In genomic region chr1:164654200-164654599, GRCh38 we compare ENCODE assay signal across 20 cellular contexts.
"Had no signal": no experiment of that assay in that cellular context is flagged by ENCODE, and none has a peak within 500 bp of the region (broad histone marks: within the 10 kb centered on the region; RNA-seq: fewer than 3 reads in every experiment).

No MANE protein-coding gene starts in this region.

- H3K27me3 Mint-ChIP-seq: memory B cell had no signal

- DNase-seq: effector memory CD4-positive, alpha-beta T cell; kidney; left cardiac atrium; left ventricle myocardium inferior; lower lobe of right lung; midbrain; psoas muscle; retina; stimulated activated CD4-positive, alpha-beta T cell treated with anti-CD3 and anti-CD28 coated beads, Interleukin-2, amount 100 ng/mL, for 24 hours; stimulated activated CD4-positive, alpha-beta T cell treated with anti-CD3 and anti-CD28 coated beads, Interleukin-4, amount 100 ng/mL, for 4 hours; stimulated activated naive B cell treated with anti-CD40 and anti-IgM and Interleukin-4, amounts not matched to agents 10 μg/mL and 1 μg/mL and 100 μg/mL, for 72 hours; stimulated activated naive CD8-positive, alpha-beta T cell treated with anti-CD3 and anti-CD28 coated beads, Interleukin-15, amount 100 ng/mL, for 72 hours; testis had no signal

- H3K4me3 Mint-ChIP-seq: memory B cell; natural killer cell treated with Interleukin-12 subunit alpha and Interleukin-12 subunit beta and Interleukin-15 and Interleukin-18, amount 100 ng/mL, for 72 hours; stimulated activated naive B cell treated with anti-CD40 and anti-IgM and Interleukin-4, amounts not matched to agents 10 μg/mL and 1 μg/mL and 100 μg/mL, for 72 hours; stimulated activated naive CD8-positive, alpha-beta T cell treated with anti-CD3 and anti-CD28 coated beads, Interleukin-15, amount 100 ng/mL, for 72 hours had no signal

- ATAC-seq: esophagus mucosa; left cardiac atrium; lower lobe of right lung; natural killer cell treated with Interleukin-12 subunit alpha and Interleukin-12 subunit beta and Interleukin-15 and Interleukin-18, amount 100 ng/mL, for 72 hours; psoas muscle; sciatic nerve; stimulated activated naive B cell treated with anti-CD40 and anti-IgM and Interleukin-4, amounts not matched to agents 10 μg/mL and 1 μg/mL and 100 μg/mL, for 72 hours; stimulated activated naive CD8-positive, alpha-beta T cell treated with anti-CD3 and anti-CD28 coated beads, Interleukin-15, amount 100 ng/mL, for 72 hours had no signal

- H3K9ac ChIP-seq: parathyroid adenoma had no signal

- H3K27ac ChIP-seq: lower lobe of right lung, parathyroid adenoma, psoas muscle, skin epidermis, tibial nerve had no signal

- H3K9me3 ChIP-seq: left ventricle myocardium inferior, lower lobe of right lung, psoas muscle, testis, tibial nerve had no signal

- H2AFZ ChIP-seq: parathyroid adenoma had no signal

- H3K27ac Mint-ChIP-seq: memory B cell; natural killer cell treated with Interleukin-12 subunit alpha and Interleukin-12 subunit beta and Interleukin-15 and Interleukin-18, amount 100 ng/mL, for 72 hours; stimulated activated naive B cell treated with anti-CD40 and anti-IgM and Interleukin-4, amounts not matched to agents 10 μg/mL and 1 μg/mL and 100 μg/mL, for 72 hours; stimulated activated naive CD8-positive, alpha-beta T cell treated with anti-CD3 and anti-CD28 coated beads, Interleukin-15, amount 100 ng/mL, for 72 hours had no signal

- H3K27me3 ChIP-seq: testis, tibial nerve had no signal

- H3K9me3 Mint-ChIP-seq: stimulated activated naive CD8-positive, alpha-beta T cell treated with anti-CD3 and anti-CD28 coated beads, Interleukin-15, amount 100 ng/mL, for 72 hours had no signal

- H3K36me3 ChIP-seq: left ventricle myocardium inferior, lower lobe of right lung, tibial nerve had no signal

- H3K4me3 ChIP-seq: left ventricle myocardium inferior, lower lobe of right lung, psoas muscle, skin epidermis, testis, tibial nerve had no signal

- H3K36me3 Mint-ChIP-seq: memory B cell; natural killer cell treated with Interleukin-12 subunit alpha and Interleukin-12 subunit beta and Interleukin-15 and Interleukin-18, amount 100 ng/mL, for 72 hours had no signal
